Comparison of ENCODE assay signal across 26 cellular contexts in genomic region chr10:127878474-127879055, GRCh38. TPM values are rescaled to one million over a fixed set of nuclear protein-coding genes. Genes with fewer than 3 reads are reported as not detected.
DNase-seq lines count a peak whose midpoint lies in the region; ATAC-seq, FAIRE-seq and TF ChIP-seq lines count a peak whose summit lies in the region.
"Had no signal": no experiment of that assay in that cellular context is flagged by ENCODE, and none has a peak within 500 bp of the region (broad histone marks: within the 10 kb centered on the region; RNA-seq: fewer than 3 reads in every experiment).

No MANE protein-coding gene starts in this region.

- peaks cover 0 to 6% of the 10 kb centered on the region in 2 donors for H3K36me3 ChIP-seq in small intestine (ENCODE audit: control insufficient read depth in 2 of 2, insufficient read depth in 2 of 2, low read length in 2 of 2)
- H3K36me3 ChIP-seq: gastrocnemius medialis, neural progenitor cell, tibial artery had no signal

- no peaks in the 10 kb centered on the region for H3K9me3 Mint-ChIP-seq in activated T-helper 17 cell treated with anti-CD3 and anti-CD28 coated beads, Interleukin-2, amount 50 U/mL, for 72 hours
- H3K9me3 Mint-ChIP-seq in osteocyte (ENCODE audit: unreplicated experiment) = no peaks in the 10 kb centered on the region
- H3K9me3 Mint-ChIP-seq: activated naive CD4-positive, alpha-beta T cell treated with anti-CD3 and anti-CD28 coated beads, Interleukin-2, amount 50 U/mL, for 72 hours; neural progenitor cell had no signal

- no peak for TF ChIP-seq CTCF in osteocyte (IDR thresholded peaks at IDR 0.05)

- peaks cover 6 to 8% of the 10 kb centered on the region in 2 donors for H3K4me1 ChIP-seq in small intestine (ENCODE audit: control insufficient read depth in 2 of 2, insufficient read depth in 1 of 2, low read depth in 1 of 2, low read length in 1 of 2)
- H3K4me1 ChIP-seq: gastrocnemius medialis, neural progenitor cell, tibial artery had no signal

- WGBS in small intestine, 3 donors = 76 to 90% (median 89%) methylated on average over 4 of the region's 4 CpGs

- H3K27me3 Mint-ChIP-seq in activated T-helper 17 cell treated with anti-CD3 and anti-CD28 coated beads, Interleukin-2, amount 50 U/mL, for 72 hours = peaks cover 2% of the 10 kb centered on the region
- H3K27me3 Mint-ChIP-seq in osteocyte (ENCODE audit: unreplicated experiment) = peaks cover 4% of the 10 kb centered on the region

- peak; percentile 73 for ATAC-seq in activated T-helper 17 cell treated with anti-CD3 and anti-CD28 coated beads, Interleukin-2, amount 50 U/mL, for 72 hours (replicated peaks)
- ATAC-seq in HG02798 (IDR thresholded peaks at IDR 0.05; ENCODE audit: poor library complexity, unreplicated experiment) = no peak
- ATAC-seq: gastrocnemius medialis; PC-3; stimulated activated naive CD8-positive, alpha-beta T cell treated with anti-CD3 and anti-CD28 coated beads, Interleukin-15, Interleukin-2, amounts not matched to agents 100 U/mL and 50 U/mL, for 24 hours had no signal

- H3K4me3 Mint-ChIP-seq in activated T-helper 17 cell treated with anti-CD3 and anti-CD28 coated beads, Interleukin-2, amount 50 U/mL, for 72 hours = no peak overlapping the region
- no peak overlapping the region for H3K4me3 Mint-ChIP-seq in osteocyte (ENCODE audit: unreplicated experiment)
- H3K4me3 Mint-ChIP-seq: neural progenitor cell had no signal

- no peaks in the 10 kb centered on the region for H3K27me3 ChIP-seq in small intestine (ENCODE audit: control insufficient read depth in 2 of 2, insufficient read depth in 2 of 2, low read length in 2 of 2)
- H3K27me3 ChIP-seq: gastrocnemius medialis, neural progenitor cell had no signal

- H3K9me3 ChIP-seq in small intestine (ENCODE audit: control insufficient read depth, low read depth) = no peaks in the 10 kb centered on the region
- H3K9me3 ChIP-seq: gastrocnemius medialis, tibial artery had no signal

- no peaks in the 10 kb centered on the region for H3K4me1 Mint-ChIP-seq in activated T-helper 17 cell treated with anti-CD3 and anti-CD28 coated beads, Interleukin-2, amount 50 U/mL, for 72 hours
- no peaks in the 10 kb centered on the region for H3K4me1 Mint-ChIP-seq in osteocyte (ENCODE audit: unreplicated experiment)

- DNase-seq in CD1c-positive myeloid dendritic cell (ENCODE audit: extremely low spot score) = peak; percentile 74
- DNase-seq in kidney tubule cell (ENCODE audit: low spot score) = peak; percentile 45
- DNase-seq in osteocyte (ENCODE audit: extremely low spot score, unreplicated experiment) = peak; percentile 56
- DNase-seq in small intestine = no peak
- no peak for DNase-seq in NCI-H345 (lab: John Stamatoyannopoulos, UW)
- no peak for DNase-seq in RCC 7860 (ENCODE audit: low spot score)
- DNase-seq: aorta; caudate nucleus; DMS79 treated with DMSO at 0.1 percent for 48 hours; gastrocnemius medialis; Kasumi-1; left cardiac atrium; NCI-H1105; NCI-H2029 treated with DMSO at 0.1 percent for 48 hours; PC-3; stimulated activated CD4-positive, alpha-beta T cell treated with anti-CD3 and anti-CD28 coated beads, Interleukin-4, amount 100 ng/mL, for 24 hours; stimulated activated naive CD8-positive, alpha-beta T cell treated with anti-CD3 and anti-CD28 coated beads, Interleukin-15, Interleukin-2, amounts not matched to agents 100 U/mL and 50 U/mL, for 24 hours; tibial artery had no signal

- H3K36me3 Mint-ChIP-seq in activated T-helper 17 cell treated with anti-CD3 and anti-CD28 coated beads, Interleukin-2, amount 50 U/mL, for 72 hours (ENCODE audit: low read depth) = no peaks in the 10 kb centered on the region
- H3K36me3 Mint-ChIP-seq in osteocyte (ENCODE audit: unreplicated experiment) = no peaks in the 10 kb centered on the region
- H3K36me3 Mint-ChIP-seq: activated naive CD4-positive, alpha-beta T cell treated with anti-CD3 and anti-CD28 coated beads, Interleukin-2, amount 50 U/mL, for 72 hours; neural progenitor cell had no signal

- no peak overlapping the region for H3K4me3 ChIP-seq in small intestine (ENCODE audit: low read depth in 1 of 2, low read length in 2 of 2)
- H3K4me3 ChIP-seq: gastrocnemius medialis, neural progenitor cell, tibial artery had no signal

- H3K27ac Mint-ChIP-seq in activated T-helper 17 cell treated with anti-CD3 and anti-CD28 coated beads, Interleukin-2, amount 50 U/mL, for 72 hours = no peak overlapping the region
- H3K27ac Mint-ChIP-seq in osteocyte (ENCODE audit: unreplicated experiment) = no peak overlapping the region

- FAIRE-seq in small intestine (lab: Jason Lieb, UNC) (no peak), RCC 7860 (lab: Jason Lieb, UNC) (no peak)
- FAIRE-seq: HTR-8/SVneo, TTC549 had no signal

- H3K27ac ChIP-seq in small intestine (ENCODE audit: low read depth in 1 of 2, low read length in 1 of 2) = no peak overlapping the region
- H3K27ac ChIP-seq: gastrocnemius medialis, neural progenitor cell, tibial artery had no signal

RNA-seq across cellular contexts. Expression of gene CLRN3, which starts 14.2 kb away (rescaled TPM):
- not detected for total RNA-seq in activated T-helper 17 cell treated with anti-CD3 and anti-CD28 coated beads, Interleukin-2, amount 50 U/mL, for 72 hours
- not detected in 2 replicates for total RNA-seq in osteocyte
- polyA plus RNA-seq in small intestine = 100 to 1,000 TPM in 1 of 3 donors, 10 to 100 TPM in 2; 72.0 to 102 (median 84.5) TPM
- total RNA-seq: activated naive CD4-positive, alpha-beta T cell treated with anti-CD3 and anti-CD28 coated beads, Interleukin-2, amount 50 U/mL, for 72 hours; aorta; left cardiac atrium; PC-3; pulmonary artery endothelial cell had no signal
- polyA plus RNA-seq: esophagus had no signal

RNA-seq across cellular contexts. Expression of gene PTPRE, which starts 28.3 kb away (rescaled TPM):
- 10 to 100 TPM; 32.7 to 54.1 TPM for total RNA-seq in activated T-helper 17 cell treated with anti-CD3 and anti-CD28 coated beads, Interleukin-2, amount 50 U/mL, for 72 hours
- total RNA-seq in osteocyte = 1.2 and 1.3 TPM in 2 replicates
- polyA plus RNA-seq in small intestine = 1 to 10 TPM; 2.7 to 8.8 (median 3.5) TPM

Comparison
In these comparisons a context has a peak if more than half of its experiments do, and no peak if none do; other contexts are left out.
1. DNase-seq: peak in CD1c-positive myeloid dendritic cell (single experiment), kidney tubule cell (single experiment) and osteocyte (single experiment); none in small intestine (single experiment), NCI-H345 (single experiment) and RCC 7860 (single experiment).
2. RNA of gene PTPRE, which starts 28.3 kb away (total RNA-seq): 32.7 to 54.1 TPM in activated T-helper 17 cell treated with anti-CD3 and anti-CD28 coated beads, Interleukin-2, amount 50 U/mL, for 72 hours; 1.2 to 1.3 TPM in osteocyte; every median in the first group is over 10 times any median in the second.